ENCODE assay signal across 1 cellular context in genomic region chr17:50865060-50865867, GRCh38.
TF ChIP-seq lines count a peak whose summit lies in the region.

No MANE protein-coding gene starts in this region.

TF ChIP-seq in HEK293, 187 proteins besides CTCF, POLR2A, EP300 and RAD21 (continued from another document and continues in another):
- TF ChIP-seq TSHZ1 (tag by site-specific recombination; IDR thresholded peaks at IDR 0.05; ENCODE audit: borderline replicate concordance) (0 out of 2 replicates have a peak, but pooled peaks have one; percentile 4), ZNF2 (tag by site-specific recombination; IDR thresholded peaks at IDR 0.05) (peak; percentile 50; the same call in 1 of the 2 replicates), ZNF157 (tag by site-specific recombination; IDR thresholded peaks at IDR 0.05) (no peak), ZNF133 (tag by site-specific recombination; IDR thresholded peaks at IDR 0.05) (peak; percentile 77), ZNF223 (tag by site-specific recombination; IDR thresholded peaks at IDR 0.05) (no peak), ZNF571 (tag by site-specific recombination; IDR thresholded peaks at IDR 0.05) (no peak), ZNF37A (tag by site-specific recombination; IDR thresholded peaks at IDR 0.05) (no peak), ZNF302 (tag by site-specific recombination; IDR thresholded peaks at IDR 0.05; ENCODE audit: low read depth) (no peak), ZNF23 (tag by site-specific recombination; IDR thresholded peaks at IDR 0.05; ENCODE audit: borderline replicate concordance) (no peak), ZNF513 (tag by site-specific recombination; IDR thresholded peaks at IDR 0.05) (peak; percentile 85), ZBTB8A (tag by site-specific recombination; IDR thresholded peaks at IDR 0.05) (peak; percentile 83), ZNF521 (tag by site-specific recombination; IDR thresholded peaks at IDR 0.05) (no peak), REST (tag by site-specific recombination; IDR thresholded peaks at IDR 0.05) (no peak), GLIS2 (tag by site-specific recombination; IDR thresholded peaks at IDR 0.05) (peak; percentile 43), ZNF202 (tag by site-specific recombination; IDR thresholded peaks at IDR 0.05; ENCODE audit: borderline replicate concordance) (no peak), ZNF433 (tag by site-specific recombination; IDR thresholded peaks at IDR 0.05; ENCODE audit: low read depth) (no peak), ZNF148 (tag by site-specific recombination; IDR thresholded peaks at IDR 0.05; ENCODE audit: borderline replicate concordance) (no peak), ZNF169 (tag by site-specific recombination; IDR thresholded peaks at IDR 0.05) (no peak), ZNF837 (tag by site-specific recombination; IDR thresholded peaks at IDR 0.05) (no peak), ZNF184 (tag by site-specific recombination; IDR thresholded peaks at IDR 0.05) (no peak), IKZF3 (tag by site-specific recombination; IDR thresholded peaks at IDR 0.05) (no peak), ZNF426 (tag by site-specific recombination; IDR thresholded peaks at IDR 0.05) (no peak), ZNF16 (tag by site-specific recombination; IDR thresholded peaks at IDR 0.05; ENCODE audit: low read depth) (no peak), MYNN (tag by site-specific recombination; IDR thresholded peaks at IDR 0.05; ENCODE audit: borderline replicate concordance) (no peak), ZBTB10 (tag by site-specific recombination; IDR thresholded peaks at IDR 0.05) (peak; percentile 47; the same call in 1 of the 2 replicates), ZNF510 (tag by site-specific recombination; IDR thresholded peaks at IDR 0.05; ENCODE audit: insufficient replicate concordance) (no peak), BCL6B (tag by site-specific recombination; IDR thresholded peaks at IDR 0.05) (no peak), ZSCAN18 (tag by site-specific recombination; IDR thresholded peaks at IDR 0.05) (no peak), BCL11B (tag by site-specific recombination; IDR thresholded peaks at IDR 0.05; ENCODE audit: low read depth) (peak; percentile 55; the same call in 1 of the 2 replicates), ZNF560 (tag by site-specific recombination; IDR thresholded peaks at IDR 0.05; ENCODE audit: borderline replicate concordance) (no peak), ZSCAN23 (tag by site-specific recombination; IDR thresholded peaks at IDR 0.05) (no peak), TCF7L2 (IDR thresholded peaks at IDR 0.05; ENCODE audit: borderline replicate concordance, low read depth, low read length) (no peak), ZSCAN4 (tag by site-specific recombination; IDR thresholded peaks at IDR 0.05) (no peak), MZF1 (tag by site-specific recombination; IDR thresholded peaks at IDR 0.05; ENCODE audit: borderline replicate concordance) (no peak), ZNF114 (tag by site-specific recombination; IDR thresholded peaks at IDR 0.05) (no peak), KLF8 (tag by site-specific recombination; IDR thresholded peaks at IDR 0.05) (peak; percentile 64), ZEB2 (tag by site-specific recombination; IDR thresholded peaks at IDR 0.05) (peak; percentile 86), KLF7 (tag by site-specific recombination; IDR thresholded peaks at IDR 0.05; ENCODE audit: borderline replicate concordance) (no peak), KLF9 (tag by site-specific recombination; IDR thresholded peaks at IDR 0.05; ENCODE audit: low read depth) (no peak), ZSCAN5A (tag by site-specific recombination; IDR thresholded peaks at IDR 0.05) (no peak), MEIS1 (CRISPR knock-in tag; IDR thresholded peaks at IDR 0.05; ENCODE audit: borderline replicate concordance) (no peak), ZNF549 (tag by site-specific recombination; IDR thresholded peaks at IDR 0.05) (no peak), ZNF121 (tag by site-specific recombination; IDR thresholded peaks at IDR 0.05) (no peak), ZNF555 (tag by site-specific recombination; conservative IDR thresholded peaks at IDR 0.05) (no peak)
